5 cellular contexts compared by ENCODE assay signal in the genomic region with DNA sequence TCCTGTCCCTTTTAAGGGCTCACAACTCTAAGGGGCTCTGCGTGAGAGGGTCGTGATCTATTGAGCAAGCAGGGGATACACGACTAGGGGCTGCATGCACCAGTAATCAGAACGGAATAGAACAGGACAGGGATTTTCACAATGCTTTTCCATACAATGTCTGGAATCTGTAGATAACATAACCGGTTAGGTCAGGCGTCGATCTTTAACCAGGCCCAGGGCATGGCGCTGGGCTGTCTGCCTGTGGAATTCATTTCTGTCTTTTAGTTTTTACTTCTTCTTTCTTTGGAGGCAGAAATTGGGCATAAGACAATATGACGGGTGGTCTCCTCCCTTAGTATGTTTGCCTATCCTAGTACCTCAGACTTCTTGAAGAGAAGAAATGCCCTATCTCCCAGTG.
A peak's percentile ranks its signal among the peaks of the same experiment; 100 is the strongest.
DNase-seq lines count a peak whose midpoint lies in the region; FAIRE-seq and TF ChIP-seq lines count a peak whose summit lies in the region.
"Not testable (repeated sequence)": the region's sequence is repeated elsewhere in the genome, so short reads cannot be mapped to it uniquely, and the experiment has no call there.

No MANE protein-coding gene starts in this region.

- H2BK12ac ChIP-seq in trophoblast cell (ENCODE audit: low read length) = not testable (repeated sequence)

- H3K79me2 ChIP-seq in mesendoderm (ENCODE audit: control insufficient read depth, insufficient read depth, low read length); trophoblast cell (ENCODE audit: control insufficient read depth, insufficient read depth, low read length, poor library complexity): not testable (repeated sequence)

- not testable (repeated sequence) for H3K36me3 ChIP-seq in mesendoderm (ENCODE audit: control insufficient read depth, insufficient read depth, low read length); trophoblast cell (ENCODE audit: control insufficient read depth in 1 of 2, insufficient read depth in 2 of 2, low read length in 2 of 2); small intestine (ENCODE audit: control insufficient read depth in 2 of 2, insufficient read depth in 2 of 2, low read length in 2 of 2)

- H2BK15ac ChIP-seq in mesendoderm (replicated peaks; ENCODE audit: low read depth) = not testable (repeated sequence)

- H4K8ac ChIP-seq in mesendoderm (ENCODE audit: low read depth, low read length); trophoblast cell (ENCODE audit: low read depth, low read length): not testable (repeated sequence)

- not testable (repeated sequence) for H3K4me3 ChIP-seq in mesendoderm (ENCODE audit: low read length); trophoblast cell (ENCODE audit: low read depth, low read length); small intestine (ENCODE audit: low read depth in 1 of 2, low read length in 2 of 2)

- H3K4me2 ChIP-seq in mesendoderm (ENCODE audit: low read length); trophoblast cell (ENCODE audit: low read length): not testable (repeated sequence)

- H3K9me3 Mint-ChIP-seq in Calu3 (ENCODE audit: low read depth, unreplicated experiment) = not testable (repeated sequence)

- H3K56ac ChIP-seq in mesendoderm (ENCODE audit: low read length) = not testable (repeated sequence)

- not testable (repeated sequence) for H2BK5ac ChIP-seq in mesendoderm (ENCODE audit: low read length)
- H2BK5ac ChIP-seq in trophoblast cell (ENCODE audit: low read depth, low read length, poor library complexity) = peak overlapping the region; percentile 56

- intact Hi-C loops in Calu3 (cut with micrococcal nuclease; ENCODE audit: unreplicated experiment) = loop anchor here (2.0 to 5.0 kb wide), 2 partner anchors 124 to 534 kb away; no protein-coding TSS in a partner anchor

- not testable (repeated sequence) for TF ChIP-seq CTCF in Calu3 (IDR thresholded peaks at IDR 0.05; ENCODE audit: unreplicated experiment)

- not testable (repeated sequence) for H3K9me3 ChIP-seq in trophoblast cell (ENCODE audit: insufficient read depth, low read depth, low read length); small intestine (ENCODE audit: control insufficient read depth, low read depth)

- not testable (repeated sequence) for H4K12ac ChIP-seq in trophoblast cell (ENCODE audit: low read depth, low read length)

- H3K9ac ChIP-seq in mesendoderm (ENCODE audit: low read length); trophoblast cell (ENCODE audit: low read length): not testable (repeated sequence)

- not testable (repeated sequence) for H2AK5ac ChIP-seq in mesendoderm (ENCODE audit: low read length); trophoblast cell (ENCODE audit: low read length)

- not testable (repeated sequence) for H4K5ac ChIP-seq in mesendoderm (ENCODE audit: low read length)

- not testable (repeated sequence) for H3K27me3 Mint-ChIP-seq in Calu3 (ENCODE audit: unreplicated experiment)

- H3K4me1 Mint-ChIP-seq in Calu3 (ENCODE audit: low read depth, unreplicated experiment) = peaks cover 59% of the 10 kb centered on the region

- not testable (repeated sequence) for H3K36me3 Mint-ChIP-seq in Calu3 (ENCODE audit: insufficient read depth, unreplicated experiment)

- H3K27me3 ChIP-seq in mesendoderm (ENCODE audit: insufficient read depth, low read length, poor library complexity); trophoblast cell (ENCODE audit: insufficient read depth, low read length); small intestine (ENCODE audit: control insufficient read depth in 2 of 2, insufficient read depth in 2 of 2, low read length in 2 of 2): not testable (repeated sequence)

- H3K27ac ChIP-seq in mesendoderm (ENCODE audit: low read depth, low read length); small intestine (ENCODE audit: low read depth in 1 of 2, low read length in 1 of 2): not testable (repeated sequence)
- peak overlapping the region; percentile 86 for H3K27ac ChIP-seq in trophoblast cell (ENCODE audit: low read depth, low read length)

- DNase-seq in Calu3 (peak; percentile 27), mesendoderm (peak; percentile 22), mucosa of gallbladder (ENCODE audit: low spot score) (peak; percentile 31), trophoblast cell (peak; percentile 50 to 74), small intestine (peak; percentile 20)

- H3K14ac ChIP-seq in trophoblast cell (ENCODE audit: low read length) = not testable (repeated sequence)

- BruUV-seq in Calu3 (replicated peaks; lab: Mats Ljungman, UMichigan) = not testable (repeated sequence)

- not testable (repeated sequence) for H2BK120ac ChIP-seq in mesendoderm (ENCODE audit: low read depth, low read length)
- H2BK120ac ChIP-seq in trophoblast cell (ENCODE audit: insufficient read depth, low read length, poor library complexity) = peak overlapping the region; percentile 60

- H3K23ac ChIP-seq in mesendoderm (ENCODE audit: low read length); trophoblast cell (ENCODE audit: low read length): not testable (repeated sequence)

- peak overlapping the region; percentile 86 for H3K27ac Mint-ChIP-seq in Calu3 (ENCODE audit: unreplicated experiment)

- not testable (repeated sequence) for H4K91ac ChIP-seq in trophoblast cell (ENCODE audit: low read depth, low read length)

- not testable (repeated sequence) for H2AFZ ChIP-seq in trophoblast cell (ENCODE audit: insufficient read depth, low read length, poor library complexity)

- CTCF ChIA-PET in Calu3 (lab: Charles Lee) = not testable (repeated sequence)

- not testable (repeated sequence) for H3K4ac ChIP-seq in mesendoderm (ENCODE audit: low read depth, low read length); trophoblast cell (ENCODE audit: low read depth, low read length)

- peak overlapping the region; percentile 29 for H3K4me3 Mint-ChIP-seq in Calu3 (ENCODE audit: low read depth, unreplicated experiment)

- not testable (repeated sequence) for H3K79me1 ChIP-seq in mesendoderm (ENCODE audit: low read length); trophoblast cell (ENCODE audit: low read length)

- not testable (repeated sequence) for FAIRE-seq in small intestine (lab: Jason Lieb, UNC)

- WGBS in mesendoderm (ENCODE audit: extremely low coverage, insufficient coverage, low lambda C conversion rate) = no CpG with 5 or more reads among the region's 9 CpGs
- no CpG with 5 or more reads among the region's 9 CpGs for WGBS in trophoblast cell (ENCODE audit: extremely low coverage, insufficient coverage, insufficient read length)
- WGBS in small intestine, 3 donors = 24 to 70% (median 34%) methylated on average over 9 of the region's 9 CpGs

- not testable (repeated sequence) for H3K4me1 ChIP-seq in mesendoderm (ENCODE audit: control insufficient read depth, low read depth, low read length); trophoblast cell (ENCODE audit: control insufficient read depth in 1 of 2, insufficient read depth in 2 of 2, low read length in 2 of 2); small intestine (ENCODE audit: control insufficient read depth in 2 of 2, insufficient read depth in 1 of 2, low read depth in 1 of 2, low read length in 1 of 2)

- H3K18ac ChIP-seq in mesendoderm (ENCODE audit: low read length); trophoblast cell (ENCODE audit: low read length): not testable (repeated sequence)
